In genomic region chr2:15223887-15224286, GRCh38 we compare ENCODE assay signal across 12 cellular contexts.
DNase-seq lines count a peak whose midpoint lies in the region; ATAC-seq and TF ChIP-seq lines count a peak whose summit lies in the region.
"Had no signal": no experiment of that assay in that cellular context is flagged by ENCODE, and none has a peak within 500 bp of the region (broad histone marks: within the 10 kb centered on the region; RNA-seq: fewer than 3 reads in every experiment).

No MANE protein-coding gene starts in this region.

- H3K36me3 ChIP-seq in SJSA1 (0 out of 2 replicates have a peak, but pooled peaks cover 2% of the 10 kb centered on the region), A673 (ENCODE audit: insufficient read depth, low read length, poor library complexity, severe bottlenecking) (no peaks in the 10 kb centered on the region)
- H3K36me3 ChIP-seq: ovary, Peyer's patch had no signal

- POLR2A ChIA-PET in AG04449 (lab: Yijun Ruan, JAX) = no interaction called here
- POLR2A ChIA-PET in A673 (lab: Charles Lee; ENCODE audit: low non-redundant PET) = no interaction called here
- POLR2A ChIA-PET in CD4-positive, alpha-beta T cell (lab: Charles Lee) = no interaction called here

- H3K27me3 Mint-ChIP-seq in HFFc6 (ENCODE audit: insufficient read depth) = no peaks in the 10 kb centered on the region
- H3K27me3 Mint-ChIP-seq in CD4-positive, alpha-beta T cell = no peaks in the 10 kb centered on the region

- CTCF ChIA-PET in AG04449 (lab: Yijun Ruan, JAX) = no interaction called here
- CTCF ChIA-PET in A673 (lab: Charles Lee) = no interaction called here
- CTCF ChIA-PET in CD4-positive, alpha-beta T cell (lab: Charles Lee) = no interaction called here

- no peaks in the 10 kb centered on the region for H3K9me3 Mint-ChIP-seq in HFFc6
- H3K9me3 Mint-ChIP-seq in CD4-positive, alpha-beta T cell = no peaks in the 10 kb centered on the region

- H3K4me3 ChIP-seq in AG04449 (ENCODE audit: low read depth, low read length) (no peak overlapping the region), SJSA1 (no peak overlapping the region), foreskin fibroblast (ENCODE audit: low read depth in 1 of 2, low read length in 2 of 2) (no peak overlapping the region), A673 (ENCODE audit: low read depth, low read length, poor library complexity, severe bottlenecking) (no peak overlapping the region)
- H3K4me3 ChIP-seq: ovary, Peyer's patch had no signal

- no peak for TF ChIP-seq CTCF in AG04449 (IDR thresholded peaks at IDR 0.05; ENCODE audit: insufficient read depth, low read length, missing control alignments)
- TF ChIP-seq CTCF in HFFc6 (IDR thresholded peaks at IDR 0.05) = no peak
- no peak for TF ChIP-seq CTCF in foreskin fibroblast (IDR thresholded peaks at IDR 0.05; ENCODE audit: low read depth, low read length)
- no peak for TF ChIP-seq CTCF in A673 (conservative IDR thresholded peaks at IDR 0.05; ENCODE audit: low read depth, low read length)
- no peak for TF ChIP-seq CTCF in CD4-positive, alpha-beta T cell (IDR thresholded peaks at IDR 0.05)

- peak overlapping the region; percentile 84 for H3K27ac Mint-ChIP-seq in HFFc6
- no peak overlapping the region for H3K27ac Mint-ChIP-seq in CD4-positive, alpha-beta T cell

- H3K4me1 Mint-ChIP-seq in HFFc6 (ENCODE audit: low read depth) = peaks cover 24% of the 10 kb centered on the region
- no peaks in the 10 kb centered on the region for H3K4me1 Mint-ChIP-seq in CD4-positive, alpha-beta T cell (ENCODE audit: low read depth)

- peak; percentile 45 for DNase-seq in AG04449 (ENCODE audit: low read depth, low spot score)
- DNase-seq in HFFc6 = peak; percentile 95
- DNase-seq in SJSA1 (ENCODE audit: low read depth in 1 of 2, low spot score in 2 of 2) = peak in 1 of 2 experiments; percentile 50
- DNase-seq in foreskin fibroblast = peak; percentile 73 to 75
- DNase-seq in activated CD4-positive, alpha-beta T cell treated with anti-CD3 and anti-CD28 coated beads for 48 hours = no peak
- no peak for DNase-seq in occipital lobe (lab: John Stamatoyannopoulos, UW)
- DNase-seq in A673 (ENCODE audit: low spot score) = no peak
- no peak for DNase-seq in CD4-positive, alpha-beta T cell
- DNase-seq: COR-L47, NCI-H1105, ovary, Peyer's patch had no signal

- peak overlapping the region; percentile 16 for H3K27ac ChIP-seq in SJSA1
- no peak overlapping the region for H3K27ac ChIP-seq in A673 (ENCODE audit: low read depth, low read length, poor library complexity, severe bottlenecking)
- H3K27ac ChIP-seq in CD4-positive, alpha-beta T cell (ENCODE audit: low read depth, low read length) = no peak overlapping the region
- H3K27ac ChIP-seq: ovary, Peyer's patch had no signal

- peaks cover 24% of the 10 kb centered on the region for H3K36me3 Mint-ChIP-seq in HFFc6 (ENCODE audit: low read depth)
- H3K36me3 Mint-ChIP-seq in CD4-positive, alpha-beta T cell (ENCODE audit: low read depth) = peaks cover 74% of the 10 kb centered on the region

- BruUV-seq in A673 (replicated peaks; lab: Mats Ljungman, UMichigan) = no TSS peak

- 0 out of 2 replicates have a peak, but pooled peaks cover 8% of the 10 kb centered on the region for H3K4me1 ChIP-seq in SJSA1 (replicated peaks)
- H3K4me1 ChIP-seq in A673 (ENCODE audit: insufficient read depth, low read length, poor library complexity, severe bottlenecking) = no peaks in the 10 kb centered on the region
- H3K4me1 ChIP-seq: Peyer's patch had no signal

- ATAC-seq in CD4-positive, alpha-beta T cell (ENCODE audit: poor library complexity) = no peak

- intact Hi-C loops in A673 (cut with micrococcal nuclease; ENCODE audit: unreplicated experiment) = no loop called here
- intact Hi-C loops in CD4-positive, alpha-beta T cell (cut with DNase I, micrococcal nuclease) = no loop called here

- no peaks in the 10 kb centered on the region for H3K27me3 ChIP-seq in SJSA1 (replicated peaks)
- H3K27me3 ChIP-seq in A673 (replicated peaks; ENCODE audit: insufficient read depth, low read depth, low read length, poor library complexity) = no peaks in the 10 kb centered on the region
- H3K27me3 ChIP-seq in CD4-positive, alpha-beta T cell (ENCODE audit: control insufficient read depth, insufficient read depth, low read length) = no peaks in the 10 kb centered on the region
- H3K27me3 ChIP-seq: ovary, Peyer's patch had no signal

- H3K9me3 ChIP-seq in SJSA1 (replicated peaks) (no peaks in the 10 kb centered on the region), A673 (ENCODE audit: low read depth, low read length, poor library complexity, severe bottlenecking) (no peaks in the 10 kb centered on the region)
- H3K9me3 ChIP-seq in CD4-positive, alpha-beta T cell (ENCODE audit: control insufficient read depth, low read length) = no peaks in the 10 kb centered on the region
- H3K9me3 ChIP-seq: ovary, Peyer's patch had no signal

- peak overlapping the region; percentile 20 for H3K4me3 Mint-ChIP-seq in HFFc6
- H3K4me3 Mint-ChIP-seq in CD4-positive, alpha-beta T cell = no peak overlapping the region

Comparison
In these comparisons a context has a peak if more than half of its experiments do, and no peak if none do; other contexts are left out.
1. DNase-seq: peak in AG04449 (single experiment), HFFc6 (single experiment) and foreskin fibroblast (2 of 2); none in activated CD4-positive, alpha-beta T cell treated with anti-CD3 and anti-CD28 coated beads for 48 hours (single experiment), occipital lobe (single experiment), A673 (single experiment) and CD4-positive, alpha-beta T cell (0 of 10).